In the genomic region with DNA sequence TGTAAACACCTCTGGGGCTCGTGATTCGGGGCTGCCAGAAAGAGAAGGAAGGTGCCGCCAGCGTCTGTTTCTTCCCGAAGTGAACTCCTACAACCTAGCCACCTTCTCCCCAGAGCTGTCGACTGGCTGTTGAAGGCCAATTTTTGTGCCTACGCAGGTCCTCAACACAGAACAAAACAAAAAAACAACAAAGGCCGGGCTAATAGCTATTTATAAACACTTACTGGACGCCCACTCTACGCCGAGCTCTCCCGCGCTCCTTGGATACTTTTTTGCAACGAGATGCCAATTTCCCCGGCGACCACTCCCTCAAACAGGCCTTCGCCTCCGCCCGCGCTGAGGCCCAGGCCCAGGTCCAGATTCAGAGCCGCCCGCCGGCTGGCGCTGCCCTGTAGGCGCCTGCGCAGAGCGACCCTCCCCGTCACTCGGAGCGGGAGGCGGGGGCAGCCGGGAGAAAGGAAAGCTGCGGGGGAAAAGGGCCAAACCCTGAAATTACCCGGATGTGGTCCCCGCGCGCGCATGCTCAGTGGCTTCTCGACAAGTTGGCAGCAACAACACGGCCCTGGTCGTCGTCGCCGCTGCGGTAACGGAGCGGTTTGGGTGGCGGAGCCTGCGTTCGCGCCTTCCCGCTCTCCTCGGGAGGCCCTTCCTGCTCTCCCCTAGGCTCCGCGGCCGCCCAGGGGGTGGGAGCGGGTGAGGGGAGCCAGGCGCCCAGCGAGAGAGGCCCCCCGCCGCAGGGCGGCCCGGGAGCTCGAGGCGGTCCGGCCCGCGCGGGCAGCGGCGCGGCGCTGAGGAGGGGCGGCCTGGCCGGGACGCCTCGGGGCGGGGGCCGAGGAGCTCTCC, we compare ENCODE assay signal across 8 cellular contexts. TPM values are rescaled to one million over a fixed set of nuclear protein-coding genes. Genes with fewer than 3 reads are reported as not detected.
DNase-seq lines count a peak whose midpoint lies in the region; ATAC-seq and TF ChIP-seq lines count a peak whose summit lies in the region.

TSS of gene SMAD4 (plus strand) at position 520 of the 843 bp plus-strand sequence. CDS start 16,834 bp downstream, outside the sequence.

- no peaks in the 10 kb centered on the region for H3K9me3 Mint-ChIP-seq in activated T-cell treated with anti-CD3 and anti-CD28 coated beads, Interleukin-2, amount 50 U/mL, for 72 hours

- H3K4me3 ChIP-seq in KMS-11 (IDR thresholded peaks at IDR 0.05; ENCODE audit: insufficient read depth, low read depth, low read length) (no peak within 1 kb of the TSS), Peyer's patch (peak within 1 kb of the TSS; percentile 58 to 96 (median 84)), muscle layer of duodenum (ENCODE audit: low read depth in 1 of 2, low read length in 2 of 2) (peak within 1 kb of the TSS; percentile 79 to 91)

- H3K9ac ChIP-seq in KMS-11, result peak within 1 kb of the TSS; percentile 78

- TF ChIP-seq POLR2A in Peyer's patch (IDR thresholded peaks at IDR 0.05), result peak; percentile 83 to 89

- H3K9me3 ChIP-seq in Peyer's patch (no peaks in the 10 kb centered on the region), muscle layer of duodenum (ENCODE audit: control insufficient read depth in 1 of 2, low read length in 2 of 2) (no peaks in the 10 kb centered on the region)

- H3K36me3 Mint-ChIP-seq in activated T-cell treated with anti-CD3 and anti-CD28 coated beads, Interleukin-2, amount 50 U/mL, for 72 hours (ENCODE audit: insufficient read depth in 2 of 2), result peaks cover 6 to 14% of the 10 kb centered on the region in 2 donors

- TF ChIP-seq CTCF in KMS-11 (conservative IDR thresholded peaks at IDR 0.05; ENCODE audit: low read depth, low read length) (no peak), Peyer's patch (IDR thresholded peaks at IDR 0.05) (peak in 1 of 6 experiments; percentile 1)

- H3K27ac ChIP-seq in KMS-11, result peak within 1 kb of the TSS; percentile 75
- H3K27ac ChIP-seq in Peyer's patch, result peak within 1 kb of the TSS; percentile 94 to 98 (median 96)
- H3K27ac ChIP-seq in muscle layer of duodenum (ENCODE audit: low read length), result peak within 1 kb of the TSS; percentile 95

- no peaks in the 10 kb centered on the region for H3K27me3 ChIP-seq in KMS-11 (ENCODE audit: insufficient read depth, low read depth)
- H3K27me3 ChIP-seq in Peyer's patch, result no peaks in the 10 kb centered on the region
- H3K27me3 ChIP-seq in muscle layer of duodenum (ENCODE audit: low read depth, low read length), result no peaks in the 10 kb centered on the region

- H4K20me1 ChIP-seq in KMS-11 (ENCODE audit: insufficient read depth), result peaks cover 28% of the 10 kb centered on the region

- peak within 1 kb of the TSS; percentile 96 to 98 for H3K4me3 Mint-ChIP-seq in activated T-cell treated with anti-CD3 and anti-CD28 coated beads, Interleukin-2, amount 50 U/mL, for 72 hours

- H2AFZ ChIP-seq in KMS-11 (ENCODE audit: low read depth), result peak within 1 kb of the TSS; percentile 90

- H3K36me3 ChIP-seq in KMS-11 (ENCODE audit: insufficient read depth) (no peaks in the 10 kb centered on the region), Peyer's patch (peaks cover 0 to 15% (median 0%) of the 10 kb centered on the region in 3 donors), muscle layer of duodenum (ENCODE audit: control insufficient read depth in 1 of 2, insufficient read depth in 2 of 2, low read length in 2 of 2) (peaks cover 7 to 8% of the 10 kb centered on the region in 2 donors)

- H3K4me2 ChIP-seq in KMS-11, result peak within 1 kb of the TSS; percentile 76

- ATAC-seq in GM21786 (IDR thresholded peaks at IDR 0.05; ENCODE audit: unreplicated experiment) (peak; percentile 69), esophagus mucosa (peak; percentile 95)
- ATAC-seq in activated T-cell treated with anti-CD3 and anti-CD28 coated beads, Interleukin-2, amount 50 U/mL, for 72 hours (replicated peaks in 1 of 2), result peak; percentile 85

- no peaks in the 10 kb centered on the region for H3K27me3 Mint-ChIP-seq in activated T-cell treated with anti-CD3 and anti-CD28 coated beads, Interleukin-2, amount 50 U/mL, for 72 hours (ENCODE audit: low read depth)

- peaks cover 50% of the 10 kb centered on the region for H3K79me2 ChIP-seq in KMS-11 (ENCODE audit: insufficient read depth, low read depth)

- H3K4me1 ChIP-seq in KMS-11 (ENCODE audit: low read depth, poor library complexity, severe bottlenecking) (peaks cover 36% of the 10 kb centered on the region), Peyer's patch (peaks cover 0 to 39% (median 5%) of the 10 kb centered on the region in 4 donors), muscle layer of duodenum (ENCODE audit: control insufficient read depth in 1 of 2, insufficient read depth in 2 of 2, low read length in 2 of 2) (peaks cover 5 to 32% of the 10 kb centered on the region in 2 donors)

- peak within 1 kb of the TSS; percentile 99 for H3K27ac Mint-ChIP-seq in activated T-cell treated with anti-CD3 and anti-CD28 coated beads, Interleukin-2, amount 50 U/mL, for 72 hours

- peaks cover 58% of the 10 kb centered on the region for H3K4me1 Mint-ChIP-seq in activated T-cell treated with anti-CD3 and anti-CD28 coated beads, Interleukin-2, amount 50 U/mL, for 72 hours (ENCODE audit: low read depth)

- DNase-seq in DMS79 (lab: John Stamatoyannopoulos, UW) (peak; percentile 93), Peyer's patch (peak; percentile 94 to 98 (median 98))
- peak; percentile 97 to 98 for DNase-seq in activated T-cell treated with anti-CD3 and anti-CD28 coated beads, Interleukin-2, amount 50 U/mL, for 72 hours
- DNase-seq in stimulated activated CD8-positive, alpha-beta memory T cell treated with anti-CD3 and anti-CD28 coated beads, Interleukin-7, amount 100 ng/mL, for 24 hours (ENCODE audit: low read depth), result peak; percentile 98

RNA-seq across cellular contexts. Expression of gene SMAD4, which starts in this region (rescaled TPM):
- total RNA-seq in Peyer's patch (100 to 1,000 TPM in 2 of 4 donors, 10 to 100 TPM in 2; 79.0 to 109 (median 94.0) TPM), esophagus mucosa (38.9 TPM)
- 10 to 100 TPM; 84.7 to 97.0 TPM for total RNA-seq in activated T-cell treated with anti-CD3 and anti-CD28 coated beads, Interleukin-2, amount 50 U/mL, for 72 hours
